In the genomic region with DNA sequence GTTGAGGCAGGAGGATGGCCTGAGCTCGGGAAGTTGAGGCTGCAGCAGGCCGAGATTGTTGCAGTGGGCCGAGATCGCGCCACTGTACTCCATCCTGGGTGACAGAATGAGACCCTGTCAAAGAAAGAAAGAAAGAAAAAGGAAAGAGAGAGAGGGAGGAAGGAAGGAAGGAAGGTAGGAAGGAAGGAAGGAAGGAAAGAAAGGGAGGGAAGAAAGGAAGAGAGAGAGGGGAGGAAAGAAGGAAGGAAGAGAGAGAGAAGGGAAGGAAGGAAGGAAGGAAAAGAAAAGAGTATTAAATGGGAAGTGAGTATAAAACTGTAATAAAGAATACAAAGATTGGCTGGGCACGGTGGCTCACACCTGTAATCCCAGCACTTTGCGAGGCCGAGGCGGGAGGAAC, we compare ENCODE assay signal across 8 cellular contexts.
"Had no signal": no experiment of that assay in that cellular context is flagged by ENCODE, and none has a peak within 500 bp of the region (broad histone marks: within the 10 kb centered on the region; RNA-seq: fewer than 3 reads in every experiment).

No MANE protein-coding gene starts in this region.

- ATAC-seq: GM12878 had no signal

- H3K4me3 ChIP-seq: GM12878 had no signal

- DNase-seq: GDM1, GF-D8 had no signal

- FAIRE-seq: G401.6, GM12878, GM12891, GM12892, GM18507, GM19239 had no signal
